In genomic region chr2:222306393-222307137, GRCh38 we compare ENCODE assay signal across 8 cellular contexts. TPM values are rescaled to one million over a fixed set of nuclear protein-coding genes. Genes with fewer than 3 reads are reported as not detected.
DNase-seq lines count a peak whose midpoint lies in the region; ATAC-seq, FAIRE-seq and TF ChIP-seq lines count a peak whose summit lies in the region.

No MANE protein-coding gene starts in this region.

- H3K36me3 ChIP-seq in heart left ventricle (no peaks in the 10 kb centered on the region), body of pancreas (replicated peaks in 1 of 2; ENCODE audit: insufficient read depth in 1 of 2, low read depth in 2 of 2) (no peaks in the 10 kb centered on the region), muscle layer of colon (ENCODE audit: insufficient read depth, low read length) (no peaks in the 10 kb centered on the region), vagina (no peaks in the 10 kb centered on the region), small intestine (ENCODE audit: control insufficient read depth in 2 of 2, insufficient read depth in 2 of 2, low read length in 2 of 2) (no peaks in the 10 kb centered on the region)

- intact Hi-C loops in heart left ventricle (cut with DNase I) (loop anchor here in 4 of 10 donors (10.0 kb wide), 2 partner anchors 242 to 252 kb away; no protein-coding TSS in a partner anchor), left ventricle myocardium superior (cut with micrococcal nuclease) (no loop called here), body of pancreas (cut with DNase I) (no loop called here), vagina (cut with DNase I) (no loop called here)

- no peak overlapping the region for H3K9ac ChIP-seq in muscle layer of colon (ENCODE audit: low read length)

- H3K4me1 ChIP-seq in heart left ventricle (peaks cover 0 to 51% (median 18%) of the 10 kb centered on the region in 12 donors), body of pancreas (peaks cover 33% of the 10 kb centered on the region), muscle layer of colon (ENCODE audit: insufficient read depth, low read length) (peaks cover 26% of the 10 kb centered on the region), vagina (peaks cover 30% of the 10 kb centered on the region), small intestine (ENCODE audit: control insufficient read depth in 2 of 2, insufficient read depth in 1 of 2, low read depth in 1 of 2, low read length in 1 of 2) (peaks cover 0 to 3% of the 10 kb centered on the region in 2 donors)

- no peak for TF ChIP-seq CTCF in heart left ventricle (IDR thresholded peaks at IDR 0.05)
- no peak for TF ChIP-seq CTCF in body of pancreas (IDR thresholded peaks at IDR 0.05)
- TF ChIP-seq CTCF in vagina (IDR thresholded peaks at IDR 0.05), result no peak

- H3K4me3 ChIP-seq in heart left ventricle (peak overlapping the region; percentile 23 to 65 (median 52)), body of pancreas (peak overlapping the region; percentile 13 to 39), muscle layer of colon (ENCODE audit: low read depth in 1 of 2, low read length in 2 of 2) (peak overlapping the region; percentile 44 to 63), vagina (peak overlapping the region; percentile 34 to 50), small intestine (ENCODE audit: low read depth in 1 of 2, low read length in 2 of 2) (peak overlapping the region in 1 of 2 donors; percentile 51)

- no peak for DNase-seq in heart left ventricle
- DNase-seq in left ventricle myocardium superior, result no peak
- peak in 1 of 4 donors; percentile 10 for DNase-seq in body of pancreas
- DNase-seq in vagina (ENCODE audit: extremely low spot score in 2 of 2), result no peak
- no peak for DNase-seq in putamen (ENCODE audit: low spot score)
- no peak for DNase-seq in small intestine

- WGBS in heart left ventricle, 4 donors, result 3 to 5% (median 4%) methylated on average over 26 of the region's 26 CpGs
- WGBS in body of pancreas, 2 donors, result 3 to 8% methylated on average over 26 of the region's 26 CpGs
- 2 to 6% (median 4%) methylated on average over 26 of the region's 26 CpGs for WGBS in small intestine, 3 donors

- FAIRE-seq in small intestine (lab: Jason Lieb, UNC), result no peak

- H3K9me3 ChIP-seq in heart left ventricle (no peaks in the 10 kb centered on the region), body of pancreas (no peaks in the 10 kb centered on the region), muscle layer of colon (ENCODE audit: low read length) (peaks cover 4% of the 10 kb centered on the region), vagina (no peaks in the 10 kb centered on the region), small intestine (ENCODE audit: control insufficient read depth, low read depth) (no peaks in the 10 kb centered on the region)

- no peak for TF ChIP-seq POLR2A in heart left ventricle (IDR thresholded peaks at IDR 0.05)
- no peak for TF ChIP-seq POLR2A in body of pancreas (IDR thresholded peaks at IDR 0.05)
- TF ChIP-seq POLR2A in vagina (IDR thresholded peaks at IDR 0.05), result no peak

- H3K27me3 ChIP-seq in heart left ventricle (peaks cover 84 to 100% (median 100%) of the 10 kb centered on the region in 9 donors), body of pancreas (peaks cover 7 to 69% of the 10 kb centered on the region in 2 donors), muscle layer of colon (ENCODE audit: control insufficient read depth in 1 of 2, insufficient read depth in 2 of 2, low read length in 2 of 2) (peaks cover 100% of the 10 kb centered on the region in 2 donors), vagina (peaks cover 35% of the 10 kb centered on the region), small intestine (ENCODE audit: control insufficient read depth in 2 of 2, insufficient read depth in 2 of 2, low read length in 2 of 2) (peaks cover 6 to 81% of the 10 kb centered on the region in 2 donors)

- no peak overlapping the region for H3K27ac ChIP-seq in heart left ventricle
- H3K27ac ChIP-seq in body of pancreas, result no peak overlapping the region
- no peak overlapping the region for H3K27ac ChIP-seq in muscle layer of colon (ENCODE audit: low read depth, low read length)
- H3K27ac ChIP-seq in vagina, result no peak overlapping the region
- no peak overlapping the region for H3K27ac ChIP-seq in small intestine (ENCODE audit: low read depth in 1 of 2, low read length in 1 of 2)

- ATAC-seq in heart left ventricle (no peak), left ventricle myocardium superior (no peak), body of pancreas (no peak), HG02610 (IDR thresholded peaks at IDR 0.05; ENCODE audit: unreplicated experiment) (no peak)

RNA-seq across cellular contexts. Expression of gene PAX3, which starts 7.8 kb away (rescaled TPM):
- total RNA-seq in heart left ventricle (under 1 TPM in 1 of 9 donors, not detected in 8; 0.42 TPM), left ventricle myocardium superior (not detected), body of pancreas (not detected), vagina (not detected)
- polyA plus RNA-seq in heart left ventricle (not detected), small intestine (not detected)
